8 cellular contexts compared by ENCODE assay signal in genomic region chr2:98601532-98602132, GRCh38. TPM values are rescaled to one million over a fixed set of nuclear protein-coding genes. Genes with fewer than 3 reads are reported as not detected.
DNase-seq lines count a peak whose midpoint lies in the region; ATAC-seq and TF ChIP-seq lines count a peak whose summit lies in the region.

No MANE protein-coding gene starts in this region.

- H3K36me3 ChIP-seq in SK-N-SH (replicated peaks in 1 of 2; ENCODE audit: control insufficient read depth in 1 of 2, insufficient read depth in 2 of 2, low read length in 1 of 2) = peaks cover 34 to 58% of the 10 kb centered on the region in 2 experiments
- H3K36me3 ChIP-seq in fibroblast of lung (ENCODE audit: control insufficient read depth, insufficient read depth, low read length) = peaks cover 2% of the 10 kb centered on the region
- peaks cover 8 to 74% of the 10 kb centered on the region in 2 donors for H3K36me3 ChIP-seq in psoas muscle (ENCODE audit: insufficient read depth in 1 of 2, low read depth in 1 of 2)
- no peaks in the 10 kb centered on the region for H3K36me3 ChIP-seq in ovary

- H3F3A ChIP-seq in SK-N-SH (replicated peaks; ENCODE audit: insufficient read depth) = peaks cover 22% of the 10 kb centered on the region

- TF ChIP-seq POLR2A in ovary (IDR thresholded peaks at IDR 0.05) = no peak

- intact Hi-C loops in psoas muscle (cut with DNase I) (loop anchor here (5.0 to 10.0 kb wide), 3 partner anchors 34 to 189 kb away; no protein-coding TSS in a partner anchor), ovary (cut with DNase I) (loop anchor here in 1 of 4 donors (10.0 kb wide), 1 partner anchor 147 kb away; no protein-coding TSS in a partner anchor)

- CTCF ChIA-PET in SK-N-SH (lab: Yijun Ruan, JAX) = interaction anchor here (0.6 to 2.1 kb wide), 11 partner anchors 9 to 236 kb away, joined by 3 to 15 read pairs (median 4); no protein-coding TSS in a partner anchor

- H3K4me1 ChIP-seq in SK-N-SH (ENCODE audit: control insufficient read depth in 1 of 2, insufficient read depth in 2 of 2, low read depth in 1 of 2, low read length in 1 of 2) = peaks cover 0 to 30% of the 10 kb centered on the region in 2 experiments; a peak in 2 of 4 replicates
- H3K4me1 ChIP-seq in fibroblast of lung (ENCODE audit: control insufficient read depth, extremely low read depth, insufficient read depth, low read length) = no peaks in the 10 kb centered on the region
- H3K4me1 ChIP-seq in psoas muscle = peaks cover 15% of the 10 kb centered on the region
- peaks cover 3% of the 10 kb centered on the region for H3K4me1 ChIP-seq in ovary (ENCODE audit: insufficient read depth)

- H3K9me3 ChIP-seq in SK-N-SH (no peaks in the 10 kb centered on the region), fibroblast of lung (ENCODE audit: control insufficient read depth, insufficient read depth, low read depth, low read length) (no peaks in the 10 kb centered on the region), psoas muscle (no peaks in the 10 kb centered on the region), ovary (no peaks in the 10 kb centered on the region)

- H4K20me1 ChIP-seq in SK-N-SH (ENCODE audit: insufficient read depth) (no peaks in the 10 kb centered on the region; the same call in 1 of the 2 replicates), fibroblast of lung (ENCODE audit: control insufficient read depth, extremely low read depth, insufficient read depth, low read length) (no peaks in the 10 kb centered on the region)

- no peak overlapping the region for H3K9ac ChIP-seq in SK-N-SH
- no peak overlapping the region for H3K9ac ChIP-seq in fibroblast of lung (ENCODE audit: insufficient read depth, low read length)

- H3K9me2 ChIP-seq in SK-N-SH = no peaks in the 10 kb centered on the region

- H3K27ac ChIP-seq in C4-2B (no peak overlapping the region), SK-N-SH (ENCODE audit: low read depth in 2 of 2, low read length in 1 of 2) (no peak overlapping the region), fibroblast of lung (ENCODE audit: insufficient read depth, low read length) (no peak overlapping the region), psoas muscle (no peak overlapping the region), ovary (no peak overlapping the region)

- peak; percentile 79 for TF ChIP-seq RAD21 in SK-N-SH (IDR thresholded peaks at IDR 0.05; ENCODE audit: low read length)

- H3K79me2 ChIP-seq in SK-N-SH (ENCODE audit: insufficient read depth) (peaks cover 29% of the 10 kb centered on the region; the same call in 1 of the 2 replicates), fibroblast of lung (ENCODE audit: control insufficient read depth, insufficient read depth, low read length) (peaks cover 7% of the 10 kb centered on the region)

- TF ChIP-seq CTCF in C4-2B (conservative IDR thresholded peaks at IDR 0.05) (peak; percentile 70), SK-N-SH (IDR thresholded peaks at IDR 0.05) (peak; percentile 67), fibroblast of lung (conservative IDR thresholded peaks at IDR 0.05 in 1 of 2, IDR thresholded peaks at IDR 0.05 in 1 of 2; ENCODE audit: low read depth in 1 of 2, low read length in 2 of 2) (peak; percentile 64 to 69), psoas muscle (IDR thresholded peaks at IDR 0.05) (peak; percentile 54), ovary (IDR thresholded peaks at IDR 0.05) (no peak)

- WGBS in SK-N-SH (ENCODE audit: low lambda C conversion rate) = 87% methylated on average over 3 of the region's 3 CpGs
- 70 to 73% (median 72%) methylated on average over 3 of the region's 3 CpGs for WGBS in psoas muscle, 3 donors
- WGBS in ovary, 3 donors = 58 to 69% (median 59%) methylated on average over 3 of the region's 3 CpGs

- TF ChIP-seq EP300 in SK-N-SH (IDR thresholded peaks at IDR 0.05; ENCODE audit: borderline replicate concordance in 1 of 2, low read depth in 1 of 2, low read length in 1 of 2) = no peak
- no peak for TF ChIP-seq EP300 in ovary (IDR thresholded peaks at IDR 0.05)

- H3K27me3 ChIP-seq in SK-N-SH (ENCODE audit: insufficient read depth) (no peaks in the 10 kb centered on the region), fibroblast of lung (ENCODE audit: control insufficient read depth, insufficient read depth, low read length) (no peaks in the 10 kb centered on the region), psoas muscle (ENCODE audit: insufficient read depth in 3 of 3, low read length in 2 of 3) (no peaks in the 10 kb centered on the region), ovary (no peaks in the 10 kb centered on the region)

- no peak overlapping the region for H3K4me3 ChIP-seq in SK-N-SH (ENCODE audit: low read depth in 2 of 2, low read length in 1 of 2)
- no peak overlapping the region for H3K4me3 ChIP-seq in fibroblast of lung (replicated peaks in 1 of 4; ENCODE audit: control extremely low read depth in 1 of 4, insufficient read depth in 1 of 4, low read depth in 3 of 4, low read length in 4 of 4)
- no peak overlapping the region for H3K4me3 ChIP-seq in psoas muscle
- no peak overlapping the region for H3K4me3 ChIP-seq in ovary

- no peak overlapping the region for H2AFZ ChIP-seq in SK-N-SH (ENCODE audit: low read depth)
- H2AFZ ChIP-seq in fibroblast of lung (ENCODE audit: low read length) = no peak overlapping the region

- ATAC-seq in GM18511 (IDR thresholded peaks at IDR 0.05; ENCODE audit: unreplicated experiment) = peak; percentile 73
- peak; percentile 76 to 84 (median 77) for ATAC-seq in psoas muscle
- ATAC-seq in GM21576 (IDR thresholded peaks at IDR 0.05; ENCODE audit: unreplicated experiment) = no peak

- DNase-seq in HK-2 (ENCODE audit: unreplicated experiment) (peak; percentile 30), SK-N-SH (peak; percentile 65), fibroblast of lung (ENCODE audit: low read depth in 2 of 2) (peak; percentile 41 to 42), psoas muscle (peak in 1 of 2 donors; percentile 39), ovary (no peak)

- H3K4me2 ChIP-seq in SK-N-SH (no peak overlapping the region), fibroblast of lung (ENCODE audit: extremely low read depth, insufficient read depth, low read length) (no peak overlapping the region)

- POLR2A ChIA-PET in SK-N-SH (lab: Yijun Ruan, JAX) = no interaction called here

TF ChIP-seq in SK-N-SH, 30 proteins besides CTCF, POLR2A, EP300 and RAD21:
- TF ChIP-seq SMC3 (IDR thresholded peaks at IDR 0.05; ENCODE audit: low read depth, low read length) = peak; percentile 72
- TF ChIP-seq EZH2phosphoT487 (IDR thresholded peaks at IDR 0.05; ENCODE audit: borderline replicate concordance, low read depth) = no peak

RNA-seq across cellular contexts. Expression of gene COA5, which starts 6.7 kb away (rescaled TPM):
- 39.9 and 40.3 TPM in 2 replicates for polyA plus RNA-seq in SK-N-SH (2012; rRNA removed)
- polyA plus RNA-seq in SK-N-SH (2012; cell fraction: cytosol; rRNA removed) = 42.1 and 50.6 TPM in 2 replicates
- 25.5 and 57.8 TPM in 2 replicates for polyA plus RNA-seq in SK-N-SH (2012; cell fraction: nucleus; rRNA removed)
- total RNA-seq in fibroblast of lung = 33.4 and 38.6 TPM in 2 replicates
- polyA plus RNA-seq in fibroblast of lung = 19.3 and 22.5 TPM in 2 replicates
- 29.7 and 34.2 TPM in 2 replicates for polyA plus RNA-seq in fibroblast of lung (2012)
- polyA minus RNA-seq in fibroblast of lung (ENCODE audit: low replicate concordance) = 0.67 and 1.0 TPM in 2 replicates
- 10 to 100 TPM; 22.5 to 37.5 (median 29.2) TPM for total RNA-seq in psoas muscle
- polyA plus RNA-seq in psoas muscle = 10 to 100 TPM; 26.3 to 58.5 (median 35.2) TPM
- total RNA-seq in ovary = 10 to 100 TPM; 27.2 to 35.4 (median 31.2) TPM
- 10 to 100 TPM; 33.6 to 42.5 TPM for polyA plus RNA-seq in ovary

RNA-seq across cellular contexts. Expression of gene UNC50, which starts 6.8 kb away (rescaled TPM):
- polyA plus RNA-seq in SK-N-SH (2012; rRNA removed) (46.9 and 62.0 TPM in 2 replicates), fibroblast of lung (45.2 and 71.4 TPM in 2 replicates), psoas muscle (10 to 100 TPM; 26.6 to 48.5 (median 37.3) TPM), ovary (10 to 100 TPM; 41.8 to 58.8 TPM)
- 67.1 and 86.3 TPM in 2 replicates for polyA plus RNA-seq in SK-N-SH (2012; cell fraction: cytosol; rRNA removed)
- 53.8 and 64.5 TPM in 2 replicates for polyA plus RNA-seq in SK-N-SH (2012; cell fraction: nucleus; rRNA removed)
- total RNA-seq in fibroblast of lung (54.2 and 64.1 TPM in 2 replicates), psoas muscle (10 to 100 TPM; 19.9 to 35.1 (median 22.4) TPM), ovary (10 to 100 TPM; 32.2 to 50.0 (median 42.4) TPM)
- 30.8 and 38.6 TPM in 2 replicates for polyA plus RNA-seq in fibroblast of lung (2012)
- polyA minus RNA-seq in fibroblast of lung (ENCODE audit: low replicate concordance) = 3.8 and 5.3 TPM in 2 replicates

Comparison
In these comparisons a context has a peak if more than half of its experiments do, and no peak if none do; other contexts are left out.
1. CTCF ChIP-seq: peak in C4-2B (single experiment), SK-N-SH (single experiment), fibroblast of lung (2 of 2) and psoas muscle (single experiment); none in ovary (0 of 3).
2. DNase-seq: peak in HK-2 (single experiment), SK-N-SH (single experiment) and fibroblast of lung (2 of 2); none in ovary (0 of 5).